ENCODE assay signal across 19 cellular contexts in the genomic region with DNA sequence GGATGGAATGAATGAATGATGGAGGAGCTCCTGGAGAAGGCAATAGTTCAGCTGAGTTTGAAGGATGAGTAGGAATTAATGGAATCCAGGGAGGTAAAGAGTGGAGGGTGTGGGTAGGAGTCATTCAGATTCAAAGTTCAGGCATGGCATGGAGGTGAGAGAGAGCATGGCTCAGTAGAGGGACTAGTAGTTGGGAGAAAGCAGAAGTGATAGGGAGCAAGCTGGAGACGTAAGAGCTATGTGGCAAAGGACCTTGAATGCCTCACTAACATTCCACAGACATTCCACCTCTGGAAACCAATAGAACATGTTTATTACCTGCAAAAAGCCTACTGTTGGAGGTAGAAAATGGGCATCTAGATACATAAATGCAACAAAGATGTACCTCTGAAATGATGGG.
"Had no signal": no experiment of that assay in that cellular context is flagged by ENCODE, and none has a peak within 500 bp of the region (broad histone marks: within the 10 kb centered on the region; RNA-seq: fewer than 3 reads in every experiment).

No MANE protein-coding gene starts in this region.

- DNase-seq: activated CD4-positive, alpha-beta memory T cell treated with anti-CD3 and anti-CD28 coated beads for 36 hours; activated CD4-positive, alpha-beta T cell treated with anti-CD3 and anti-CD28 coated beads for 1 hour; activated gamma-delta T cell treated with Interleukin-2 at 50 U/mL for 16 hours; activated naive CD8-positive, alpha-beta T cell treated with anti-CD3 and anti-CD28 coated beads, Interleukin-2, amount 10 ng/mL, durations not matched to agents 7 days and 5 days; activated T-cell treated with anti-CD3 and anti-CD28 coated beads, Interleukin-2, amount 50 U/mL, for 72 hours; central memory CD4-positive, alpha-beta T cell; colonic mucosa; foreskin fibroblast; hypothalamus; midbrain; naive B cell; ovary; stimulated activated CD4-positive, alpha-beta T cell treated with anti-CD3 and anti-CD28 coated beads, Interleukin-12 subunit alpha, Interleukin-12 subunit beta, amount 100 ng/mL, for 4 hours; stimulated activated CD4-positive, alpha-beta T cell treated with anti-CD3 and anti-CD28 coated beads, Interleukin-2, amount 100 ng/mL, for 24 hours; stimulated activated naive B cell treated with anti-CD40 and anti-IgM and Interleukin-4, amounts not matched to agents 10 μg/mL and 1 μg/mL and 100 μg/mL, for 72 hours; substantia nigra; T-helper 9 cell had no signal

- ATAC-seq: activated T-cell treated with anti-CD3 and anti-CD28 coated beads, Interleukin-2, amount 50 U/mL, for 72 hours; stimulated activated naive B cell treated with anti-CD40 and anti-IgM and Interleukin-4, amounts not matched to agents 10 μg/mL and 1 μg/mL and 100 μg/mL, for 72 hours had no signal

- H3K9me3 ChIP-seq: colonic mucosa, ovary, transverse colon had no signal

- H3K4me3 Mint-ChIP-seq: activated CD4-positive, alpha-beta memory T cell treated with anti-CD3 and anti-CD28 coated beads for 36 hours; activated naive CD8-positive, alpha-beta T cell treated with anti-CD3 and anti-CD28 coated beads, Interleukin-2, amount 10 ng/mL, durations not matched to agents 7 days and 5 days; activated T-cell treated with anti-CD3 and anti-CD28 coated beads, Interleukin-2, amount 50 U/mL, for 72 hours; brain; naive B cell; stimulated activated naive B cell treated with anti-CD40 and anti-IgM and Interleukin-4, amounts not matched to agents 10 μg/mL and 1 μg/mL and 100 μg/mL, for 72 hours had no signal

- H3K9me3 Mint-ChIP-seq: activated CD4-positive, alpha-beta memory T cell treated with anti-CD3 and anti-CD28 coated beads for 36 hours; activated naive CD8-positive, alpha-beta T cell treated with anti-CD3 and anti-CD28 coated beads, Interleukin-2, amount 10 ng/mL, durations not matched to agents 7 days and 5 days; activated T-cell treated with anti-CD3 and anti-CD28 coated beads, Interleukin-2, amount 50 U/mL, for 72 hours; brain; naive B cell; stimulated activated naive B cell treated with anti-CD40 and anti-IgM and Interleukin-4, amounts not matched to agents 10 μg/mL and 1 μg/mL and 100 μg/mL, for 72 hours had no signal

- H3K27ac Mint-ChIP-seq: activated CD4-positive, alpha-beta memory T cell treated with anti-CD3 and anti-CD28 coated beads for 36 hours; activated T-cell treated with anti-CD3 and anti-CD28 coated beads, Interleukin-2, amount 50 U/mL, for 72 hours; brain; stimulated activated naive B cell treated with anti-CD40 and anti-IgM and Interleukin-4, amounts not matched to agents 10 μg/mL and 1 μg/mL and 100 μg/mL, for 72 hours had no signal

- H3K27me3 Mint-ChIP-seq: activated CD4-positive, alpha-beta memory T cell treated with anti-CD3 and anti-CD28 coated beads for 36 hours; activated naive CD8-positive, alpha-beta T cell treated with anti-CD3 and anti-CD28 coated beads, Interleukin-2, amount 10 ng/mL, durations not matched to agents 7 days and 5 days; brain; naive B cell; stimulated activated naive B cell treated with anti-CD40 and anti-IgM and Interleukin-4, amounts not matched to agents 10 μg/mL and 1 μg/mL and 100 μg/mL, for 72 hours had no signal

- H3K36me3 Mint-ChIP-seq: activated CD4-positive, alpha-beta memory T cell treated with anti-CD3 and anti-CD28 coated beads for 36 hours; brain; naive B cell had no signal
